In genomic region chr10:80144302-80145131, GRCh38 we compare ENCODE assay signal across 8 cellular contexts. TPM values are rescaled to one million over a fixed set of nuclear protein-coding genes. Genes with fewer than 3 reads are reported as not detected.
DNase-seq lines count a peak whose midpoint lies in the region; TF ChIP-seq lines count a peak whose summit lies in the region.

No MANE protein-coding gene starts in this region.

- H2AFZ ChIP-seq in MM.1S (ENCODE audit: low read length), result peak overlapping the region; percentile 54; the same call in 1 of the 2 replicates

- peak overlapping the region; percentile 61 for H3K9ac ChIP-seq in MM.1S (ENCODE audit: low read length)

- H3K27me3 ChIP-seq in GM06990 (replicated peaks; ENCODE audit: control insufficient read depth, insufficient read depth, low read length) (no peaks in the 10 kb centered on the region), H7 (ENCODE audit: control insufficient read depth, insufficient read depth, low read length) (no peaks in the 10 kb centered on the region), MM.1S (replicated peaks; ENCODE audit: insufficient read depth, low read length) (no peaks in the 10 kb centered on the region)

- H3F3A ChIP-seq in MM.1S (ENCODE audit: insufficient read depth, low read length), result peaks cover 26% of the 10 kb centered on the region

- peaks cover 16% of the 10 kb centered on the region for H3K4me1 ChIP-seq in MM.1S (ENCODE audit: low read length)

- H3K36me3 ChIP-seq in GM06990 (ENCODE audit: control insufficient read depth, insufficient read depth, low read length) (no peaks in the 10 kb centered on the region; the same call in 1 of the 2 replicates), H7 (replicated peaks; ENCODE audit: control insufficient read depth, insufficient read depth, low read length) (no peaks in the 10 kb centered on the region), MM.1S (replicated peaks; ENCODE audit: insufficient read depth, low read length) (no peaks in the 10 kb centered on the region)

- peak overlapping the region; percentile 88 for H3K27ac ChIP-seq in MM.1S (ENCODE audit: low read length)

- no peaks in the 10 kb centered on the region for H4K20me1 ChIP-seq in MM.1S (ENCODE audit: insufficient read depth, low read length)

- DNase-seq in GM06990 (ENCODE audit: extremely low read depth, insufficient read length) (peak; percentile 43), H7 (peak; percentile 71), MM.1S (peak; percentile 77), glomerular visceral epithelial cell (ENCODE audit: extremely low spot score) (peak; percentile 23), EL (no peak), HPDE6-E6E7 (ENCODE audit: extremely low spot score) (no peak)
- peak; percentile 46 for DNase-seq in activated CD4-positive, alpha-beta T cell treated with anti-CD3 and anti-CD28 coated beads for 48 hours
- DNase-seq in stimulated activated CD4-positive, alpha-beta T cell treated with anti-CD3 and anti-CD28 coated beads, Interleukin-15, amount 100 ng/mL, for 48 hours (ENCODE audit: low read depth in 2 of 2), result peak; percentile 10 to 14

- H3K4me2 ChIP-seq in MM.1S (ENCODE audit: low read depth, low read length), result peak overlapping the region; percentile 87

- TF ChIP-seq CTCF in GM06990 (IDR thresholded peaks at IDR 0.05; ENCODE audit: insufficient read depth, low read length, poor library complexity, severe bottlenecking) (peak; percentile 9), MM.1S (IDR thresholded peaks at IDR 0.05; ENCODE audit: low read length) (no peak)

- no peaks in the 10 kb centered on the region for H3K9me3 ChIP-seq in MM.1S (replicated peaks; ENCODE audit: insufficient read depth, low read length)

- H3K79me2 ChIP-seq in MM.1S (ENCODE audit: low read length), result no peaks in the 10 kb centered on the region

- no peaks in the 10 kb centered on the region for H3K9me2 ChIP-seq in MM.1S (replicated peaks; ENCODE audit: insufficient read depth, low read length)

- H3K4me3 ChIP-seq in GM06990 (replicated peaks; ENCODE audit: low read depth, low read length) (no peak overlapping the region; the same call in none of the 2 replicates), H7 (ENCODE audit: insufficient read depth, low read depth, low read length) (no peak overlapping the region), MM.1S (ENCODE audit: low read length) (peak overlapping the region; percentile 53)

RNA-seq across cellular contexts. Expression of gene PLAC9, which starts 12.0 kb away (rescaled TPM):
- 4.9 and 5.1 TPM in 2 replicates for total RNA-seq in H7 (2014; rRNA removed; shearing (Covaris generic))

Comparison
In these comparisons a context has a peak if more than half of its experiments do, and no peak if none do; other contexts are left out.
1. DNase-seq: peak in GM06990 (single experiment), H7 (single experiment), MM.1S (single experiment), activated CD4-positive, alpha-beta T cell treated with anti-CD3 and anti-CD28 coated beads for 48 hours (single experiment), glomerular visceral epithelial cell (single experiment) and stimulated activated CD4-positive, alpha-beta T cell treated with anti-CD3 and anti-CD28 coated beads, Interleukin-15, amount 100 ng/mL, for 48 hours (2 of 2); none in EL (single experiment) and HPDE6-E6E7 (single experiment).